27 cellular contexts compared by ENCODE assay signal in genomic region chr6:110207652-110208051, GRCh38.
"Had no signal": no experiment of that assay in that cellular context is flagged by ENCODE, and none has a peak within 500 bp of the region (broad histone marks: within the 10 kb centered on the region; RNA-seq: fewer than 3 reads in every experiment).

No MANE protein-coding gene starts in this region.

- H3K27ac ChIP-seq: brain microvascular endothelial cell, colonic mucosa, PC-9, RWPE1 had no signal

- H3K4me1 ChIP-seq: colonic mucosa had no signal

- ATAC-seq: activated CD8-positive, alpha-beta T cell treated with anti-CD3 and anti-CD28 coated beads for 36 hours; activated T-cell treated with anti-CD3 and anti-CD28 coated beads, Interleukin-2, amount 50 U/mL, for 72 hours; activated T-helper 17 cell treated with anti-CD3 and anti-CD28 coated beads, Interleukin-2, amount 50 U/mL, for 72 hours; Right ventricle myocardium inferior had no signal

- DNase-seq: activated CD4-positive, alpha-beta T cell treated with anti-CD3 and anti-CD28 coated beads, Interleukin-2, amount 10 ng/mL, durations not matched to agents 24 days and 14 days; activated CD4-positive, alpha-beta T cell treated with anti-CD3 and anti-CD28 coated beads, Interleukin-2, amount 50 U/mL, for 4 hours; activated CD8-positive, alpha-beta T cell treated with anti-CD3 and anti-CD28 coated beads for 36 hours; activated effector memory CD4-positive, alpha-beta T cell treated with anti-CD3 and anti-CD28 coated beads, Interleukin-2, amount 50 U/mL, for 16 hours; activated naive CD4-positive, alpha-beta T cell; activated naive CD4-positive, alpha-beta T cell treated with anti-CD3 and anti-CD28 coated beads, Interleukin-2, amount 50 U/mL, for 16 hours; activated naive CD8-positive, alpha-beta T cell treated with anti-CD3 and anti-CD28 coated beads for 36 hours; activated T-cell treated with anti-CD3 and anti-CD28 coated beads, Interleukin-2, amount 50 U/mL, for 1 hour; activated T-cell treated with anti-CD3 and anti-CD28 coated beads, Interleukin-2, amount 50 U/mL, for 72 hours; amniotic stem cell; aorta; brain microvascular endothelial cell; central memory CD4-positive, alpha-beta T cell; colonic mucosa; NCI-H1092 treated with DMSO at 0.1 percent for 48 hours; NCI-H1417 treated with DMSO at 0.1 percent for 48 hours; NCI-H1694; NCI-H1930; NCI-H2081 treated with DMSO at 0.1 percent for 48 hours; NCI-H226; NCI-H446 treated with DMSO at 0.1 percent for 48 hours; NCI-H524 treated with DMSO at 0.1 percent for 48 hours; PC-9; SIG-M5 had no signal

- H3K27me3 ChIP-seq: brain microvascular endothelial cell, colonic mucosa had no signal

- H3K4me2 ChIP-seq: PC-9 had no signal

- H3K4me3 ChIP-seq: colonic mucosa, PC-9 had no signal

- H3K9me3 ChIP-seq: colonic mucosa had no signal
